2 cellular contexts compared by ENCODE assay signal in the genomic region with DNA sequence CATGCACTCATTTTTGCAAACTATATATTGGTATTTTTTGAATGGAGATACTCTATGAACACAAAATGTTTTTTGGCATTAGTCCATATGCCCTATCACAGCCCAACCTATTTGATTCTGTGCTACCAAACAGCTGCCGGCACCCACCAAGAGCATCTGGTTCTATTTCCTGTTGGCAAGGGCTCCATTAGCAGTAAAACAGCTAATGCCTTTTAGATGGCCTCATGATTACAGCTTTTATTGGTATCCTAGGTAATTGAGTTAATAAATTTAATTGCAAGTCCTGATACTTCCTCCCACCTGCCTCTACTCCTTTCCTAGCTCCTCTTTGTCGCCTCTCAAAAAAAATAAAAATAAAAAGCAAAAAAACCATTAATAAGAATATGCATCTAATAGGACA.
TF ChIP-seq lines count a peak whose summit lies in the region.

No MANE protein-coding gene starts in this region.

TF ChIP-seq in SK-N-SH, 30 proteins besides CTCF, POLR2A, EP300 and RAD21 (continued from another document):
- TF ChIP-seq, protein P1, sequence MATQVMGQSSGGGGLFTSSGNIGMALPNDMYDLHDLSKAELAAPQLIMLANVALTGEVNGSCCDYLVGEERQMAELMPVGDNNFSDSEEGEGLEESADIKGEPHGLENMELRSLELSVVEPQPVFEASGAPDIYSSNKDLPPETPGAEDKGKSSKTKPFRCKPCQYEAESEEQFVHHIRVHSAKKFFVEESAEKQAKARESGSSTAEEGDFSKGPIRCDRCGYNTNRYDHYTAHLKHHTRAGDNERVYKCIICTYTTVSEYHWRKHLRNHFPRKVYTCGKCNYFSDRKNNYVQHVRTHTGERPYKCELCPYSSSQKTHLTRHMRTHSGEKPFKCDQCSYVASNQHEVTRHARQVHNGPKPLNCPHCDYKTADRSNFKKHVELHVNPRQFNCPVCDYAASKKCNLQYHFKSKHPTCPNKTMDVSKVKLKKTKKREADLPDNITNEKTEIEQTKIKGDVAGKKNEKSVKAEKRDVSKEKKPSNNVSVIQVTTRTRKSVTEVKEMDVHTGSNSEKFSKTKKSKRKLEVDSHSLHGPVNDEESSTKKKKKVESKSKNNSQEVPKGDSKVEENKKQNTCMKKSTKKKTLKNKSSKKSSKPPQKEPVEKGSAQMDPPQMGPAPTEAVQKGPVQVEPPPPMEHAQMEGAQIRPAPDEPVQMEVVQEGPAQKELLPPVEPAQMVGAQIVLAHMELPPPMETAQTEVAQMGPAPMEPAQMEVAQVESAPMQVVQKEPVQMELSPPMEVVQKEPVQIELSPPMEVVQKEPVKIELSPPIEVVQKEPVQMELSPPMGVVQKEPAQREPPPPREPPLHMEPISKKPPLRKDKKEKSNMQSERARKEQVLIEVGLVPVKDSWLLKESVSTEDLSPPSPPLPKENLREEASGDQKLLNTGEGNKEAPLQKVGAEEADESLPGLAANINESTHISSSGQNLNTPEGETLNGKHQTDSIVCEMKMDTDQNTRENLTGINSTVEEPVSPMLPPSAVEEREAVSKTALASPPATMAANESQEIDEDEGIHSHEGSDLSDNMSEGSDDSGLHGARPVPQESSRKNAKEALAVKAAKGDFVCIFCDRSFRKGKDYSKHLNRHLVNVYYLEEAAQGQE (IDR thresholded peaks at IDR 0.05; ENCODE audit: low read depth, low read length) = no peak
- TF ChIP-seq, protein P2, sequence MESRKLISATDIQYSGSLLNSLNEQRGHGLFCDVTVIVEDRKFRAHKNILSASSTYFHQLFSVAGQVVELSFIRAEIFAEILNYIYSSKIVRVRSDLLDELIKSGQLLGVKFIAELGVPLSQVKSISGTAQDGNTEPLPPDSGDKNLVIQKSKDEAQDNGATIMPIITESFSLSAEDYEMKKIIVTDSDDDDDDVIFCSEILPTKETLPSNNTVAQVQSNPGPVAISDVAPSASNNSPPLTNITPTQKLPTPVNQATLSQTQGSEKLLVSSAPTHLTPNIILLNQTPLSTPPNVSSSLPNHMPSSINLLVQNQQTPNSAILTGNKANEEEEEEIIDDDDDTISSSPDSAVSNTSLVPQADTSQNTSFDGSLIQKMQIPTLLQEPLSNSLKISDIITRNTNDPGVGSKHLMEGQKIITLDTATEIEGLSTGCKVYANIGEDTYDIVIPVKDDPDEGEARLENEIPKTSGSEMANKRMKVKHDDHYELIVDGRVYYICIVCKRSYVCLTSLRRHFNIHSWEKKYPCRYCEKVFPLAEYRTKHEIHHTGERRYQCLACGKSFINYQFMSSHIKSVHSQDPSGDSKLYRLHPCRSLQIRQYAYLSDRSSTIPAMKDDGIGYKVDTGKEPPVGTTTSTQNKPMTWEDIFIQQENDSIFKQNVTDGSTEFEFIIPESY (IDR thresholded peaks at IDR 0.05; ENCODE audit: borderline replicate concordance, low read depth) = no peak
- TF ChIP-seq, protein P3, sequence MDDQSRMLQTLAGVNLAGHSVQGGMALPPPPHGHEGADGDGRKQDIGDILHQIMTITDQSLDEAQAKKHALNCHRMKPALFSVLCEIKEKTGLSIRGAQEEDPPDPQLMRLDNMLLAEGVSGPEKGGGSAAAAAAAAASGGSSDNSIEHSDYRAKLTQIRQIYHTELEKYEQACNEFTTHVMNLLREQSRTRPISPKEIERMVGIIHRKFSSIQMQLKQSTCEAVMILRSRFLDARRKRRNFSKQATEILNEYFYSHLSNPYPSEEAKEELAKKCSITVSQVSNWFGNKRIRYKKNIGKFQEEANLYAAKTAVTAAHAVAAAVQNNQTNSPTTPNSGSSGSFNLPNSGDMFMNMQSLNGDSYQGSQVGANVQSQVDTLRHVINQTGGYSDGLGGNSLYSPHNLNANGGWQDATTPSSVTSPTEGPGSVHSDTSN (IDR thresholded peaks at IDR 0.05) = no peak
- TF ChIP-seq GATA2 (CRISPR knock-in tag; IDR thresholded peaks at IDR 0.05) = 0 out of 2 replicates have a peak, but pooled peaks have one; percentile 28

TF ChIP-seq in SK-N-SH treated with all-trans-retinoic acid at 6 μM for 48 hours, 23 proteins besides CTCF, POLR2A, EP300 and RAD21 (continued from another document):
- TF ChIP-seq, protein P4, sequence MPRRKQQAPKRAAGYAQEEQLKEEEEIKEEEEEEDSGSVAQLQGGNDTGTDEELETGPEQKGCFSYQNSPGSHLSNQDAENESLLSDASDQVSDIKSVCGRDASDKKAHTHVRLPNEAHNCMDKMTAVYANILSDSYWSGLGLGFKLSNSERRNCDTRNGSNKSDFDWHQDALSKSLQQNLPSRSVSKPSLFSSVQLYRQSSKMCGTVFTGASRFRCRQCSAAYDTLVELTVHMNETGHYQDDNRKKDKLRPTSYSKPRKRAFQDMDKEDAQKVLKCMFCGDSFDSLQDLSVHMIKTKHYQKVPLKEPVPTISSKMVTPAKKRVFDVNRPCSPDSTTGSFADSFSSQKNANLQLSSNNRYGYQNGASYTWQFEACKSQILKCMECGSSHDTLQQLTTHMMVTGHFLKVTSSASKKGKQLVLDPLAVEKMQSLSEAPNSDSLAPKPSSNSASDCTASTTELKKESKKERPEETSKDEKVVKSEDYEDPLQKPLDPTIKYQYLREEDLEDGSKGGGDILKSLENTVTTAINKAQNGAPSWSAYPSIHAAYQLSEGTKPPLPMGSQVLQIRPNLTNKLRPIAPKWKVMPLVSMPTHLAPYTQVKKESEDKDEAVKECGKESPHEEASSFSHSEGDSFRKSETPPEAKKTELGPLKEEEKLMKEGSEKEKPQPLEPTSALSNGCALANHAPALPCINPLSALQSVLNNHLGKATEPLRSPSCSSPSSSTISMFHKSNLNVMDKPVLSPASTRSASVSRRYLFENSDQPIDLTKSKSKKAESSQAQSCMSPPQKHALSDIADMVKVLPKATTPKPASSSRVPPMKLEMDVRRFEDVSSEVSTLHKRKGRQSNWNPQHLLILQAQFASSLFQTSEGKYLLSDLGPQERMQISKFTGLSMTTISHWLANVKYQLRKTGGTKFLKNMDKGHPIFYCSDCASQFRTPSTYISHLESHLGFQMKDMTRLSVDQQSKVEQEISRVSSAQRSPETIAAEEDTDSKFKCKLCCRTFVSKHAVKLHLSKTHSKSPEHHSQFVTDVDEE (CRISPR knock-in tag; IDR thresholded peaks at IDR 0.05) = no peak
- TF ChIP-seq ZFP3 (CRISPR knock-in tag; IDR thresholded peaks at IDR 0.05) (no peak), PPARA (CRISPR knock-in tag; IDR thresholded peaks at IDR 0.05; ENCODE audit: borderline replicate concordance) (no peak), TCF4 (CRISPR knock-in tag; IDR thresholded peaks at IDR 0.05; ENCODE audit: borderline replicate concordance) (no peak), ESRRG (CRISPR knock-in tag; IDR thresholded peaks at IDR 0.05) (no peak), ZNF565 (CRISPR knock-in tag; conservative IDR thresholded peaks at IDR 0.05; ENCODE audit: low read depth) (no peak), ZC3H10 (CRISPR knock-in tag; IDR thresholded peaks at IDR 0.05) (no peak), ZNF70 (CRISPR knock-in tag; IDR thresholded peaks at IDR 0.05) (no peak), OSR1 (CRISPR knock-in tag; IDR thresholded peaks at IDR 0.05) (no peak)
